ENCODE assay signal across 24 cellular contexts in the genomic region with DNA sequence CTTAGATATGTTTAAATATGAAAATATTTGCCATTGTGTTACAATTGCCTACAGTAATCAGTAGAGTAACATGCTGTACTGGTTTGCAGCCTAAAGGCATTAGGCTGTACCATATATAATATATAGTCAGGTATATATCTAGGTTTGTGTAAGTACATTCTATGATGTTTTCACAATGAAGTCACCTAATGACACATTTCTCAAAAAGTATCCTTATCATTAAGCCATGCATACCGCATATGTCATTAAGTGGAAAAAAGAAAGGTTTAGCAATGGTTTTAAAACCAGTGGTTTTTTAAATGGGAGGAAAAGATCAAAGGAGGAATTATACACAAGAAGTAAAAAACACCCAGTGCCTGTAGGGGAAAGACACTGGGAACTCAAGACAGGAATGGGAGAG.
"Had no signal": no experiment of that assay in that cellular context is flagged by ENCODE, and none has a peak within 500 bp of the region (broad histone marks: within the 10 kb centered on the region; RNA-seq: fewer than 3 reads in every experiment).

No MANE protein-coding gene starts in this region.

- H3K27ac Mint-ChIP-seq: brain; naive thymus-derived CD4-positive, alpha-beta T cell; neural progenitor cell; T-helper 17 cell had no signal

- H3K36me3 ChIP-seq: esophagus squamous epithelium, gastroesophageal sphincter, lower lobe of right lung, neural progenitor cell, thoracic aorta had no signal

- ATAC-seq: gastroesophageal sphincter; left colon; lower lobe of right lung; naive thymus-derived CD4-positive, alpha-beta T cell; T-helper 17 cell had no signal

- H3K27me3 Mint-ChIP-seq: brain had no signal

- H3K9me3 Mint-ChIP-seq: brain; naive thymus-derived CD4-positive, alpha-beta T cell; neural progenitor cell had no signal

- H3K9me3 ChIP-seq: esophagus squamous epithelium, gastroesophageal sphincter, lower lobe of right lung, thoracic aorta had no signal

- H2AFZ ChIP-seq: neural progenitor cell had no signal

- H3K27me3 ChIP-seq: esophagus squamous epithelium, gastroesophageal sphincter, neural progenitor cell had no signal

- H3K4me3 Mint-ChIP-seq: brain; naive thymus-derived CD4-positive, alpha-beta T cell; neural progenitor cell; T-helper 17 cell had no signal

- H3K4me2 ChIP-seq: neural progenitor cell had no signal

- H3K4me3 ChIP-seq: esophagus squamous epithelium, gastroesophageal sphincter, lower lobe of right lung, neural progenitor cell, thoracic aorta had no signal

- H3K36me3 Mint-ChIP-seq: naive thymus-derived CD4-positive, alpha-beta T cell; neural progenitor cell had no signal

- DNase-seq: activated CD4-positive, alpha-beta T cell treated with anti-CD3 and anti-CD28 coated beads for 4 hours; activated CD4-positive, alpha-beta T cell treated with anti-CD3 and anti-CD28 coated beads, Interleukin-2, amount 50 U/mL, for 48 hours; activated CD4-positive, CD25-positive, alpha-beta regulatory T cell; activated naive CD4-positive, alpha-beta T cell treated with Interleukin-2 at 50 U/mL for 16 hours; activated T-cell treated with anti-CD3 and anti-CD28 coated beads, Interleukin-2, amount 50 U/mL, for 48 hours; central memory CD4-positive, alpha-beta T cell; dermis blood vessel endothelial cell; effector CD8-positive, alpha-beta T cell; esophagus squamous epithelium; head of caudate nucleus; islet precursor cell; left colon; lower lobe of right lung; naive thymus-derived CD4-positive, alpha-beta T cell; posterior cingulate gyrus; retina; stimulated activated CD4-positive, alpha-beta T cell treated with anti-CD3 and anti-CD28 coated beads, Interleukin-4, amount 100 ng/mL, for 24 hours; stimulated activated naive CD4-positive, alpha-beta T cell treated with Interleukin-2 at 50 U/mL for 16 hours; SW 1271; T-helper 17 cell had no signal

- H3K27ac ChIP-seq: gastroesophageal sphincter, lower lobe of right lung, neural progenitor cell, thoracic aorta had no signal
